In genomic region chr4:176320340-176320975, GRCh38 we compare ENCODE assay signal across 1 cellular context.
TF ChIP-seq lines count a peak whose summit lies in the region.

No MANE protein-coding gene starts in this region.

TF ChIP-seq in K562, 482 proteins besides CTCF, POLR2A, EP300 and RAD21 (continued from another document and continues in another):
- TF ChIP-seq CUX1 (CRISPR knock-in tag; IDR thresholded peaks at IDR 0.05) (no peak), POU5F1 (IDR thresholded peaks at IDR 0.05; ENCODE audit: borderline replicate concordance, low read depth, low read length, partially characterized antibody) (no peak), MXD1 (CRISPR knock-in tag; IDR thresholded peaks at IDR 0.05; ENCODE audit: borderline replicate concordance, poor library complexity, severe bottlenecking) (no peak), ZNF212 (CRISPR knock-in tag; IDR thresholded peaks at IDR 0.05) (no peak), TEAD4 (IDR thresholded peaks at IDR 0.05; ENCODE audit: low read length) (0 out of 2 replicates have a peak, but pooled peaks have one; percentile 31), TEAD4 (CRISPR knock-in tag; IDR thresholded peaks at IDR 0.05; ENCODE audit: borderline replicate concordance) (no peak; the same call in 1 of the 2 replicates), ZBTB1 (CRISPR knock-in tag; IDR thresholded peaks at IDR 0.05; ENCODE audit: borderline replicate concordance, low read depth) (no peak), FOXJ3 (CRISPR knock-in tag; IDR thresholded peaks at IDR 0.05) (no peak), SPI1 (IDR thresholded peaks at IDR 0.05; ENCODE audit: borderline replicate concordance, low read depth, low read length) (peak; percentile 73), TAF1 (IDR thresholded peaks at IDR 0.05; ENCODE audit: control insufficient read depth, extremely low read depth, insufficient read depth, low read length, severe bottlenecking) (peak; percentile 64), ZBTB5 (IDR thresholded peaks at IDR 0.05) (no peak), TFAM (CRISPR knock-in tag; conservative IDR thresholded peaks at IDR 0.05) (no peak), MYC (IDR thresholded peaks at IDR 0.05; ENCODE audit: low read depth, low read length) (peak; percentile 88), MYC (CRISPR knock-in tag; IDR thresholded peaks at IDR 0.05; ENCODE audit: borderline replicate concordance, low read depth) (no peak), RB1 (IDR thresholded peaks at IDR 0.05; ENCODE audit: low read depth) (no peak; the same call in 1 of the 2 replicates), CEBPZ (IDR thresholded peaks at IDR 0.05; ENCODE audit: borderline replicate concordance, low read depth, low read length) (no peak), U2AF1 (optimal IDR thresholded peaks at IDR 0.05; ENCODE audit: low read depth, low read length) (no peak), ATF7 (IDR thresholded peaks at IDR 0.05) (no peak), ZBTB26 (CRISPR knock-in tag; IDR thresholded peaks at IDR 0.05) (no peak), MBD2 (IDR thresholded peaks at IDR 0.05; ENCODE audit: borderline replicate concordance, low read depth) (no peak), PPARD (CRISPR knock-in tag; IDR thresholded peaks at IDR 0.05) (no peak), EHMT2 (IDR thresholded peaks at IDR 0.05) (no peak), NR4A1 (CRISPR knock-in tag; IDR thresholded peaks at IDR 0.05) (no peak), NR4A1 (tag; IDR thresholded peaks at IDR 0.05) (0 out of 2 replicates have a peak, but pooled peaks have one; percentile 4), ZNF592 (IDR thresholded peaks at IDR 0.05) (0 out of 2 replicates have a peak, but pooled peaks have one; percentile 46), ZNF232 (CRISPR knock-in tag; IDR thresholded peaks at IDR 0.05) (no peak), ZFPM2 (CRISPR knock-in tag; IDR thresholded peaks at IDR 0.05) (no peak), ZNF780A (CRISPR knock-in tag; IDR thresholded peaks at IDR 0.05) (no peak), E2F6 (IDR thresholded peaks at IDR 0.05; ENCODE audit: borderline replicate concordance in 1 of 2, extremely low read depth in 1 of 2, insufficient read depth in 1 of 2, insufficient read length in 1 of 2, low read depth in 1 of 2, low read length in 1 of 2, poor library complexity in 1 of 2, severe bottlenecking in 1 of 2) (peak; percentile 95 to 99), HNRNPL (IDR thresholded peaks at IDR 0.05; ENCODE audit: low read depth, low read length) (no peak), ELK1 (CRISPR knock-in tag; IDR thresholded peaks at IDR 0.05) (no peak), CEBPG (CRISPR knock-in tag; IDR thresholded peaks at IDR 0.05) (no peak), CEBPG (tag; conservative IDR thresholded peaks at IDR 0.05 in 1 of 2, IDR thresholded peaks at IDR 0.05 in 1 of 2) (no peak), NELFE (IDR thresholded peaks at IDR 0.05; ENCODE audit: insufficient read depth, insufficient read length) (no peak), DNMT1 (IDR thresholded peaks at IDR 0.05) (no peak), ETV1 (tag; conservative IDR thresholded peaks at IDR 0.05; ENCODE audit: low read depth) (no peak), KAT8 (IDR thresholded peaks at IDR 0.05; ENCODE audit: low read depth) (no peak), GMEB1 (CRISPR knock-in tag; IDR thresholded peaks at IDR 0.05) (peak; percentile 49; the same call in 1 of the 2 replicates)
